Comparison of ENCODE assay signal across 1 cellular context in the genomic region with DNA sequence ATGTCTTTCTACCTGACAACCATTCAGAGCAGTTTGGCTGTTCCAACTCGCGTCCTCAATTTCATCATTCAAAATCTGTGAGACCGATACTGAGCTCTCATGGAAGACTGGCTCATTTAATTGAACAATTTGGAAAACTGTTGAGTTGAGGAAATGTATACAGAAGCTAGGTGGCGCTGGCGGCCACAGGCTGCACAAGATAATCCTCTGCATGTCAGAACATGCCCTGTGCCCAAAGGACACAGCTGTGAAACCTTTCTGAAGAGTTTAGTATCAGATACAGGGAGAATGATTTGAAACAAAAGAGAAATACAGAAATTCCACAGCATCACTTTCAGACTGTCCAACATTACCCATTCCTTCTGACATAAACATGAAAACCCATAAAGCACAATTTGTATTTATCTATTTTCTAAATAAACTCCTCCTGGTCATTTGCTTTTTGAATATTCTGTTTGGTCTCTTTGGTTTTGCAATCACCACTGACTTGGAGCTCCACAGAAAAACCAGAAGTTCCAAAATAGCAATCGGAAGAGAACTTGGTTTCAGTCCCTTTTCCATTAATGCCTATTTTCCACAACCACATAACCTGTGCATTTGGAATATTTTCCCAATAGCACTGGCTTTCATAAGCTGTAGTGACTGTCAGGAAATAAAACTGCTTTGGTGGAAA.
TF ChIP-seq lines count a peak whose summit lies in the region.

No MANE protein-coding gene starts in this region.

TF ChIP-seq in HepG2, 621 proteins besides CTCF, POLR2A, EP300 and RAD21 (continued from another document):
- TF ChIP-seq KLF16 (CRISPR knock-in tag; IDR thresholded peaks at IDR 0.05) (0 out of 4 replicates have a peak, but pooled peaks of 1 of the 2 experiments have one; percentile 25), CBX1 (IDR thresholded peaks at IDR 0.05; ENCODE audit: low read depth) (peak; percentile 63), ZNF121 (CRISPR knock-in tag; IDR thresholded peaks at IDR 0.05) (0 out of 2 replicates have a peak, but pooled peaks have one; percentile 22), HOXA9 (CRISPR knock-in tag; IDR thresholded peaks at IDR 0.05; ENCODE audit: borderline replicate concordance) (no peak), YEATS4 (CRISPR knock-in tag; IDR thresholded peaks at IDR 0.05; ENCODE audit: borderline replicate concordance) (peak; percentile 35; the same call in 1 of the 2 replicates), FOXA1 (IDR thresholded peaks at IDR 0.05) (no peak), FOXA1 (CRISPR knock-in tag; IDR thresholded peaks at IDR 0.05) (peak; percentile 58), HNRNPK (IDR thresholded peaks at IDR 0.05; ENCODE audit: low read depth, low read length, poor library complexity, severe bottlenecking) (no peak), ATF7 (IDR thresholded peaks at IDR 0.05) (no peak), ATF7 (CRISPR knock-in tag; IDR thresholded peaks at IDR 0.05) (no peak), THAP11 (CRISPR knock-in tag; IDR thresholded peaks at IDR 0.05) (peak; percentile 23; the same call in 1 of the 2 replicates), ZNF773 (CRISPR knock-in tag; IDR thresholded peaks at IDR 0.05; ENCODE audit: borderline replicate concordance) (no peak), ZMYM4 (CRISPR knock-in tag; IDR thresholded peaks at IDR 0.05) (peak; percentile 87), CCAR2 (optimal IDR thresholded peaks at IDR 0.05; ENCODE audit: low read depth, low read length) (no peak), PITX1 (CRISPR knock-in tag; IDR thresholded peaks at IDR 0.05) (peak; percentile 91), FOXA3 (CRISPR knock-in tag; IDR thresholded peaks at IDR 0.05) (peak; percentile 15; the same call in 1 of the 2 replicates), IKZF1 (IDR thresholded peaks at IDR 0.05) (no peak), SRSF4 (IDR thresholded peaks at IDR 0.05; ENCODE audit: low read depth, low read length, poor library complexity, severe bottlenecking) (no peak), SMC3 (IDR thresholded peaks at IDR 0.05; ENCODE audit: low read length) (peak; percentile 36), ZNF292 (CRISPR knock-in tag; IDR thresholded peaks at IDR 0.05; ENCODE audit: borderline replicate concordance, low read depth) (no peak), CBX5 (CRISPR knock-in tag; IDR thresholded peaks at IDR 0.05; ENCODE audit: borderline replicate concordance) (0 out of 2 replicates have a peak, but pooled peaks have one; percentile 46)
- TF ChIP-seq, protein P1, sequence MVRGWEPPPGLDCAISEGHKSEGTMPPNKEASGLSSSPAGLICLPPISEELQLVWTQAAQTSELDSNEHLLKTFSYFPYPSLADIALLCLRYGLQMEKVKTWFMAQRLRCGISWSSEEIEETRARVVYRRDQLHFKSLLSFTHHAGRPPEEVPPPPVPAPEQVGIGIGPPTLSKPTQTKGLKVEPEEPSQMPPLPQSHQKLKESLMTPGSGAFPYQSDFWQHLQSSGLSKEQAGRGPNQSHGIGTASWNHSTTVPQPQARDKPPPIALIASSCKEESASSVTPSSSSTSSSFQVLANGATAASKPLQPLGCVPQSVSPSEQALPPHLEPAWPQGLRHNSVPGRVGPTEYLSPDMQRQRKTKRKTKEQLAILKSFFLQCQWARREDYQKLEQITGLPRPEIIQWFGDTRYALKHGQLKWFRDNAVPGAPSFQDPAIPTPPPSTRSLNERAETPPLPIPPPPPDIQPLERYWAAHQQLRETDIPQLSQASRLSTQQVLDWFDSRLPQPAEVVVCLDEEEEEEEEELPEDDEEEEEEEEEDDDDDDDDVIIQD (CRISPR knock-in tag; IDR thresholded peaks at IDR 0.05; ENCODE audit: low read depth): 0 out of 2 replicates have a peak, but pooled peaks have one; percentile 34
- TF ChIP-seq, protein P2, sequence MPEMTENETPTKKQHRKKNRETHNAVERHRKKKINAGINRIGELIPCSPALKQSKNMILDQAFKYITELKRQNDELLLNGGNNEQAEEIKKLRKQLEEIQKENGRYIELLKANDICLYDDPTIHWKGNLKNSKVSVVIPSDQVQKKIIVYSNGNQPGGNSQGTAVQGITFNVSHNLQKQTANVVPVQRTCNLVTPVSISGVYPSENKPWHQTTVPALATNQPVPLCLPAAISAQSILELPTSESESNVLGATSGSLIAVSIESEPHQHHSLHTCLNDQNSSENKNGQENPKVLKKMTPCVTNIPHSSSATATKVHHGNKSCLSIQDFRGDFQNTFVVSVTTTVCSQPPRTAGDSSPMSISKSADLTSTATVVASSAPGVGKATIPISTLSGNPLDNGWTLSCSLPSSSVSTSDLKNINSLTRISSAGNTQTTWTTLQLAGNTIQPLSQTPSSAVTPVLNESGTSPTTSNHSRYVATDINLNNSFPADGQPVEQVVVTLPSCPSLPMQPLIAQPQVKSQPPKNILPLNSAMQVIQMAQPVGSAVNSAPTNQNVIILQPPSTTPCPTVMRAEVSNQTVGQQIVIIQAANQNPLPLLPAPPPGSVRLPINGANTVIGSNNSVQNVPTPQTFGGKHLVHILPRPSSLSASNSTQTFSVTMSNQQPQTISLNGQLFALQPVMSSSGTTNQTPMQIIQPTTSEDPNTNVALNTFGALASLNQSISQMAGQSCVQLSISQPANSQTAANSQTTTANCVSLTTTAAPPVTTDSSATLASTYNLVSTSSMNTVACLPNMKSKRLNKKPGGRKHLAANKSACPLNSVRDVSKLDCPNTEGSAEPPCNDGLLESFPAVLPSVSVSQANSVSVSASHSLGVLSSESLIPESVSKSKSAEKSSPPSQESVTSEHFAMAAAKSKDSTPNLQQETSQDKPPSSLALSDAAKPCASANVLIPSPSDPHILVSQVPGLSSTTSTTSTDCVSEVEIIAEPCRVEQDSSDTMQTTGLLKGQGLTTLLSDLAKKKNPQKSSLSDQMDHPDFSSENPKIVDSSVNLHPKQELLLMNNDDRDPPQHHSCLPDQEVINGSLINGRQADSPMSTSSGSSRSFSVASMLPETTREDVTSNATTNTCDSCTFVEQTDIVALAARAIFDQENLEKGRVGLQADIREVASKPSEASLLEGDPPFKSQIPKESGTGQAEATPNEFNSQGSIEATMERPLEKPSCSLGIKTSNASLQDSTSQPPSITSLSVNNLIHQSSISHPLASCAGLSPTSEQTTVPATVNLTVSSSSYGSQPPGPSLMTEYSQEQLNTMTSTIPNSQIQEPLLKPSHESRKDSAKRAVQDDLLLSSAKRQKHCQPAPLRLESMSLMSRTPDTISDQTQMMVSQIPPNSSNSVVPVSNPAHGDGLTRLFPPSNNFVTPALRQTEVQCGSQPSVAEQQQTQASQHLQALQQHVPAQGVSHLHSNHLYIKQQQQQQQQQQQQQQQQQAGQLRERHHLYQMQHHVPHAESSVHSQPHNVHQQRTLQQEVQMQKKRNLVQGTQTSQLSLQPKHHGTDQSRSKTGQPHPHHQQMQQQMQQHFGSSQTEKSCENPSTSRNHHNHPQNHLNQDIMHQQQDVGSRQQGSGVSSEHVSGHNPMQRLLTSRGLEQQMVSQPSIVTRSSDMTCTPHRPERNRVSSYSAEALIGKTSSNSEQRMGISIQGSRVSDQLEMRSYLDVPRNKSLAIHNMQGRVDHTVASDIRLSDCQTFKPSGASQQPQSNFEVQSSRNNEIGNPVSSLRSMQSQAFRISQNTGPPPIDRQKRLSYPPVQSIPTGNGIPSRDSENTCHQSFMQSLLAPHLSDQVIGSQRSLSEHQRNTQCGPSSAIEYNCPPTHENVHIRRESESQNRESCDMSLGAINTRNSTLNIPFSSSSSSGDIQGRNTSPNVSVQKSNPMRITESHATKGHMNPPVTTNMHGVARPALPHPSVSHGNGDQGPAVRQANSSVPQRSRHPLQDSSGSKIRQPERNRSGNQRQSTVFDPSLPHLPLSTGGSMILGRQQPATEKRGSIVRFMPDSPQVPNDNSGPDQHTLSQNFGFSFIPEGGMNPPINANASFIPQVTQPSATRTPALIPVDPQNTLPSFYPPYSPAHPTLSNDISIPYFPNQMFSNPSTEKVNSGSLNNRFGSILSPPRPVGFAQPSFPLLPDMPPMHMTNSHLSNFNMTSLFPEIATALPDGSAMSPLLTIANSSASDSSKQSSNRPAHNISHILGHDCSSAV (CRISPR knock-in tag; IDR thresholded peaks at IDR 0.05; ENCODE audit: borderline replicate concordance): no peak
- TF ChIP-seq, protein P3, sequence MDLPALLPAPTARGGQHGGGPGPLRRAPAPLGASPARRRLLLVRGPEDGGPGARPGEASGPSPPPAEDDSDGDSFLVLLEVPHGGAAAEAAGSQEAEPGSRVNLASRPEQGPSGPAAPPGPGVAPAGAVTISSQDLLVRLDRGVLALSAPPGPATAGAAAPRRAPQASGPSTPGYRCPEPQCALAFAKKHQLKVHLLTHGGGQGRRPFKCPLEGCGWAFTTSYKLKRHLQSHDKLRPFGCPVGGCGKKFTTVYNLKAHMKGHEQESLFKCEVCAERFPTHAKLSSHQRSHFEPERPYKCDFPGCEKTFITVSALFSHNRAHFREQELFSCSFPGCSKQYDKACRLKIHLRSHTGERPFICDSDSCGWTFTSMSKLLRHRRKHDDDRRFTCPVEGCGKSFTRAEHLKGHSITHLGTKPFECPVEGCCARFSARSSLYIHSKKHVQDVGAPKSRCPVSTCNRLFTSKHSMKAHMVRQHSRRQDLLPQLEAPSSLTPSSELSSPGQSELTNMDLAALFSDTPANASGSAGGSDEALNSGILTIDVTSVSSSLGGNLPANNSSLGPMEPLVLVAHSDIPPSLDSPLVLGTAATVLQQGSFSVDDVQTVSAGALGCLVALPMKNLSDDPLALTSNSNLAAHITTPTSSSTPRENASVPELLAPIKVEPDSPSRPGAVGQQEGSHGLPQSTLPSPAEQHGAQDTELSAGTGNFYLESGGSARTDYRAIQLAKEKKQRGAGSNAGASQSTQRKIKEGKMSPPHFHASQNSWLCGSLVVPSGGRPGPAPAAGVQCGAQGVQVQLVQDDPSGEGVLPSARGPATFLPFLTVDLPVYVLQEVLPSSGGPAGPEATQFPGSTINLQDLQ (CRISPR knock-in tag; IDR thresholded peaks at IDR 0.05): no peak
